8 cellular contexts compared by ENCODE assay signal in the genomic region with DNA sequence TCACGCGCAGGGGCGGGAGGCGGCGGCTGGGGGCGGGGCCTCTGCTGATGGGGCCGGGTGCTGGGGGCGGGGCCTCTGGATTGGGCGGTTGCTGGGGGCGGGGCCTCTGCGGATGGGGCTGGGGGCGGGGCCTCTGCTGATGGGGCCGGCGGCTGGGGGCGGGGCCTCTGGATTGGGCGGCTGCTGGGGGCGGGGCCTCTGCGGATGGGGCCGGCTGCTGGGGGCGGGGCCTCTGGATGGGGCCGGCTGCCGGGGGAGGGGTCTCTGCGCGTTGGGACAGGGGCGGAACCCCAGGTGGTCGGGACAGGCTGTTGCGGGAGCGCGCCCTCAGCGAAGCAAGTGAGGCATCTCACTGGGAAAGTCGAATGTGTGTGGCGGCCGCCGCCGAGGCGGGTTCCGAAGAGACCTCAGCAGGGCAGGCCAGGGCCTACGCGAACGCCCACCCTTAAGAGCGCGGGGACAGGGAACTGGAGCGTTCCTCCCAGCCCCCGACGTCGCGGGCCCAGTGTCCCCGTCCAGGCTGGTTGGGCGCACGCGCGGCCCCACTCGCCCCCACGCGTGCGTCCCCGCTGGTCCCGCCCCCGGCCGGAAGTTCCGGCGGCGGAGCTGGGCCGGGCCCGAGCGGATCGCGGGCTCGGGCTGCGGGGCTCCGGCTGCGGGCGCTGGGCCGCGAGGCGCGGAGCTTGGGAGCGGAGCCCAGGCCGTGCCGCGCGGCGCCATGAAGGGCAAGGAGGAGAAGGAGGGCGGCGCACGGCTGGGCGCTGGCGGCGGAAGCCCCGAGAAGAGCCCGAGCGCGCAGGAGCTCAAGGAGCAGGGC. TPM values are rescaled to one million over a fixed set of nuclear protein-coding genes. Genes with fewer than 3 reads are reported as not detected.
DNase-seq lines count a peak whose midpoint lies in the region; ATAC-seq and TF ChIP-seq lines count a peak whose summit lies in the region.

Gene STUB1 (plus strand): TSS at position 603 of the 817 bp plus-strand sequence. CDS start 116 bp downstream, at position 719.

- peak within 1 kb of the TSS; percentile 91 for H3K4me3 ChIP-seq in endodermal cell (ENCODE audit: low read length)
- peak within 1 kb of the TSS; percentile 78 for H3K4me3 ChIP-seq in mesodermal cell (ENCODE audit: extremely low read depth, insufficient read depth, low read length, poor library complexity, severe bottlenecking)

- H3K4me3 Mint-ChIP-seq in endodermal cell = peak within 1 kb of the TSS; percentile 73

- peaks cover 18% of the 10 kb centered on the region for H3K4me1 ChIP-seq in endodermal cell (ENCODE audit: control insufficient read depth, insufficient read depth, low read length)
- peaks cover 17% of the 10 kb centered on the region for H3K4me1 ChIP-seq in mesodermal cell (ENCODE audit: control insufficient read depth, insufficient read depth, low read length, poor library complexity, severe bottlenecking)

- 0 to 1% methylated on average over 24 to 89 of the region's 93 CpGs for WGBS in endodermal cell (ENCODE audit: insufficient coverage in 1 of 2, insufficient read length in 1 of 2), 2 experiments
- 0% methylated on average over 61 to 74 of the region's 93 CpGs for WGBS in mesodermal cell (ENCODE audit: insufficient coverage in 2 of 2), 2 experiments

- H3K9ac ChIP-seq in endodermal cell (ENCODE audit: extremely low read depth, low read length, poor library complexity, severe bottlenecking) = peak within 1 kb of the TSS; percentile 76

- H3K9me3 ChIP-seq in endodermal cell (ENCODE audit: control insufficient read depth, low read length) = no peaks in the 10 kb centered on the region
- no peaks in the 10 kb centered on the region for H3K9me3 ChIP-seq in mesodermal cell (ENCODE audit: control insufficient read depth, low read length)

- ATAC-seq in HG03521 (IDR thresholded peaks at IDR 0.05; ENCODE audit: unreplicated experiment) = peak; percentile 38

- peaks cover 24% of the 10 kb centered on the region for H3K36me3 ChIP-seq in endodermal cell (ENCODE audit: control insufficient read depth, insufficient read depth, low read length)
- peaks cover 23% of the 10 kb centered on the region for H3K36me3 ChIP-seq in mesodermal cell (ENCODE audit: control insufficient read depth, insufficient read depth, low read length)

- H3K9me3 Mint-ChIP-seq in endodermal cell = no peaks in the 10 kb centered on the region

- no peaks in the 10 kb centered on the region for H3K27me3 Mint-ChIP-seq in endodermal cell (ENCODE audit: insufficient read depth)

- peaks cover 19% of the 10 kb centered on the region for H3K36me3 Mint-ChIP-seq in endodermal cell (ENCODE audit: low read depth)

- H3K4me1 Mint-ChIP-seq in endodermal cell = peaks cover 19% of the 10 kb centered on the region

- peak; percentile 71 to 88 for DNase-seq in SHP77 (lab: John Stamatoyannopoulos, UW)
- DNase-seq in SHP77 treated with DMSO at 0.1 percent for 48 hours (lab: John Stamatoyannopoulos, UW) = no peak
- DNase-seq in NOMO-1 treated with DMSO at 0.1 percent for 48 hours (lab: John Stamatoyannopoulos, UW; ENCODE audit: unreplicated experiment) = peak; percentile 66
- peak; percentile 76 for DNase-seq in activated CD8-positive, alpha-beta memory T cell treated with anti-CD3 and anti-CD28 coated beads, Interleukin-2, amount 50 U/mL, for 24 hours (ENCODE audit: extremely low read depth)
- DNase-seq in endodermal cell = peak; percentile 99
- DNase-seq in stimulated activated CD8-positive, alpha-beta memory T cell treated with anti-CD3 and anti-CD28 coated beads, Interleukin-12 subunit alpha, Interleukin-12 subunit beta, amount 100 ng/mL, for 4 hours (ENCODE audit: low read depth) = peak; percentile 84

- peak within 1 kb of the TSS; percentile 70 for H3K27ac ChIP-seq in endodermal cell (ENCODE audit: low read depth, low read length)
- peak within 1 kb of the TSS; percentile 72 for H3K27ac ChIP-seq in mesodermal cell (ENCODE audit: low read depth, low read length, severe bottlenecking)

- H3K27me3 ChIP-seq in endodermal cell (ENCODE audit: control insufficient read depth, insufficient read depth, low read length, poor library complexity, severe bottlenecking) = no peaks in the 10 kb centered on the region

- no peak for TF ChIP-seq CTCF in endodermal cell (conservative IDR thresholded peaks at IDR 0.05)

- H3K27ac Mint-ChIP-seq in endodermal cell = peak within 1 kb of the TSS; percentile 91

RNA-seq across cellular contexts. Expression of gene STUB1, which starts in this region (rescaled TPM):
- total RNA-seq in endodermal cell = 100 to 1,000 TPM; 105 to 124 TPM
- polyA plus RNA-seq in endodermal cell (2013, experiment 1 of 2) = 68.0 TPM
- 67.5 TPM for polyA plus RNA-seq in endodermal cell (2013, experiment 2 of 2)
- polyA plus RNA-seq in mesodermal cell (2013, experiment 1 of 2) = 76.3 TPM
- polyA plus RNA-seq in mesodermal cell (2013, experiment 2 of 2) = 65.3 TPM
